Comparison of ENCODE assay signal across 1 cellular context in the genomic region with DNA sequence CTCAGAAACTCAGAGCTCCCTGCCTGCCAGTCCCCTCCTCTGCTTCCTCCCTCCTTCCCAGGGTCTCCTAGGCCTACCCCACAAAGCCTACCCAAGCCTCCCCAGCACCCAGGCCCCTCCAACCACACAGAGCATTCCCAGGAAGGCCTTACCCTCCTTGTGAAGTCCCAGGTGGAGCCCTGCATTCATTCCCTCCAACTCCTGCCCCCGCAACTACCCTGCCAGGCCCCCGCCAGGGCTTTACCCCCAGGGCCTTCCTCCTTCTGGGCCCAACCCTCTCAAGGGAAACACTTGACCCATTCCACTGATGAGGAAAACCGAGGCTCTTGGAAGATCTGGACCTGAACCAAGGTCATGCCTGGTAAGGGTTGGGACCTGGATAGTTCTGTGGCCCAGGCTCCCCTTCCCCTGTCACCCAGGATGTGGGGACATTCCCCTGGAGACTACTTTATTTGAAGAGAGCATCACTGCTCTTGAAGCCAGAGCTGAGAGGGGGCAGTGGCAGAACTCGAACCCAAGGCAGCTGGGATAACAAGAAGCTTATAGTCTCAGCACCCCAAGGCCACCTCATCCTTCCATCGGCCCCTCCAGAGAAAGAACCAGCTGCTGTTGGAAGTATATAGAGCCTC.
TF ChIP-seq lines count a peak whose summit lies in the region.

No MANE protein-coding gene starts in this region.

TF ChIP-seq in SK-N-SH treated with all-trans-retinoic acid at 6 μM for 48 hours, 23 proteins besides CTCF, POLR2A, EP300 and RAD21 (continued from another document):
- TF ChIP-seq SNAI2 (CRISPR knock-in tag; IDR thresholded peaks at IDR 0.05), result no peak
- TF ChIP-seq, protein P1, sequence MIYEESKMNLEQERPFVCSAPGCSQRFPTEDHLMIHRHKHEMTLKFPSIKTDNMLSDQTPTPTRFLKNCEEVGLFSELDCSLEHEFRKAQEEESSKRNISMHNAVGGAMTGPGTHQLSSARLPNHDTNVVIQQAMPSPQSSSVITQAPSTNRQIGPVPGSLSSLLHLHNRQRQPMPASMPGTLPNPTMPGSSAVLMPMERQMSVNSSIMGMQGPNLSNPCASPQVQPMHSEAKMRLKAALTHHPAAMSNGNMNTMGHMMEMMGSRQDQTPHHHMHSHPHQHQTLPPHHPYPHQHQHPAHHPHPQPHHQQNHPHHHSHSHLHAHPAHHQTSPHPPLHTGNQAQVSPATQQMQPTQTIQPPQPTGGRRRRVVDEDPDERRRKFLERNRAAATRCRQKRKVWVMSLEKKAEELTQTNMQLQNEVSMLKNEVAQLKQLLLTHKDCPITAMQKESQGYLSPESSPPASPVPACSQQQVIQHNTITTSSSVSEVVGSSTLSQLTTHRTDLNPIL (CRISPR knock-in tag; IDR thresholded peaks at IDR 0.05; ENCODE audit: low read depth), result no peak
- no peak for TF ChIP-seq ZC3H10 (CRISPR knock-in tag; IDR thresholded peaks at IDR 0.05)
- TF ChIP-seq ARNTL (CRISPR knock-in tag; IDR thresholded peaks at IDR 0.05; ENCODE audit: borderline replicate concordance, low read depth), result no peak
- no peak for TF ChIP-seq TOX (CRISPR knock-in tag; IDR thresholded peaks at IDR 0.05; ENCODE audit: borderline replicate concordance)
- TF ChIP-seq PPARA (CRISPR knock-in tag; IDR thresholded peaks at IDR 0.05; ENCODE audit: borderline replicate concordance), result no peak
